Comparison of ENCODE assay signal across 33 cellular contexts in genomic region chr1:182721525-182721924, GRCh38. TPM values are rescaled to one million over a fixed set of nuclear protein-coding genes. Genes with fewer than 3 reads are reported as not detected.
"Had no signal": no experiment of that assay in that cellular context is flagged by ENCODE, and none has a peak within 500 bp of the region (broad histone marks: within the 10 kb centered on the region; RNA-seq: fewer than 3 reads in every experiment).

No MANE protein-coding gene starts in this region.

- H2AFZ ChIP-seq: parathyroid adenoma had no signal

- H3K27me3 ChIP-seq: ovary, right lobe of liver, sigmoid colon, stomach, thyroid gland, tibial nerve, upper lobe of left lung, vagina had no signal

- H3K9me3 ChIP-seq: ovary, psoas muscle, right lobe of liver, sigmoid colon, stomach, thoracic aorta, thyroid gland, tibial nerve, upper lobe of left lung, vagina had no signal

- H3K4me3 Mint-ChIP-seq: naive thymus-derived CD8-positive, alpha-beta T cell; natural killer cell treated with Interleukin-12 subunit alpha and Interleukin-12 subunit beta and Interleukin-15 and Interleukin-18, amount 100 ng/mL, for 72 hours; nephron progenitor cell; neural crest cell; stimulated activated effector memory CD8-positive, alpha-beta T cell treated with anti-CD3 and anti-CD28 coated beads, Interleukin-12 subunit alpha, Interleukin-12 subunit beta, amount 100 ng/mL, for 72 hours; stimulated activated naive B cell treated with anti-CD40 and anti-IgM and Interleukin-4, amounts not matched to agents 10 μg/mL and 1 μg/mL and 100 μg/mL, for 72 hours had no signal

- H3K79me2 ChIP-seq: parathyroid adenoma had no signal

- H3K4me1 Mint-ChIP-seq: neural crest cell had no signal

- H3K27ac ChIP-seq: ovary, parathyroid adenoma, psoas muscle, right lobe of liver, sigmoid colon, stomach, thoracic aorta, thyroid gland, tibial nerve, upper lobe of left lung, vagina had no signal

- H3K27ac Mint-ChIP-seq: naive thymus-derived CD8-positive, alpha-beta T cell; natural killer cell treated with Interleukin-12 subunit alpha and Interleukin-12 subunit beta and Interleukin-15 and Interleukin-18, amount 100 ng/mL, for 72 hours; nephron progenitor cell; progenitor cell of endocrine pancreas; stimulated activated effector memory CD8-positive, alpha-beta T cell treated with anti-CD3 and anti-CD28 coated beads, Interleukin-12 subunit alpha, Interleukin-12 subunit beta, amount 100 ng/mL, for 72 hours; stimulated activated naive B cell treated with anti-CD40 and anti-IgM and Interleukin-4, amounts not matched to agents 10 μg/mL and 1 μg/mL and 100 μg/mL, for 72 hours had no signal

- H3K36me3 Mint-ChIP-seq: naive thymus-derived CD8-positive, alpha-beta T cell; natural killer cell treated with Interleukin-12 subunit alpha and Interleukin-12 subunit beta and Interleukin-15 and Interleukin-18, amount 100 ng/mL, for 72 hours; stimulated activated effector memory CD8-positive, alpha-beta T cell treated with anti-CD3 and anti-CD28 coated beads, Interleukin-12 subunit alpha, Interleukin-12 subunit beta, amount 100 ng/mL, for 72 hours; stimulated activated naive B cell treated with anti-CD40 and anti-IgM and Interleukin-4, amounts not matched to agents 10 μg/mL and 1 μg/mL and 100 μg/mL, for 72 hours had no signal

- H3K9me3 Mint-ChIP-seq: naive thymus-derived CD8-positive, alpha-beta T cell; natural killer cell treated with Interleukin-12 subunit alpha and Interleukin-12 subunit beta and Interleukin-15 and Interleukin-18, amount 100 ng/mL, for 72 hours; nephron progenitor cell; neural crest cell; stimulated activated effector memory CD8-positive, alpha-beta T cell treated with anti-CD3 and anti-CD28 coated beads, Interleukin-12 subunit alpha, Interleukin-12 subunit beta, amount 100 ng/mL, for 72 hours had no signal

- H3K4me3 ChIP-seq: ovary, psoas muscle, right lobe of liver, sigmoid colon, stomach, thoracic aorta, thyroid gland, tibial nerve, upper lobe of left lung, vagina had no signal

- DNase-seq: naive thymus-derived CD8-positive, alpha-beta T cell; nephron progenitor cell; occipital lobe; ovary; posterior cingulate gyrus; psoas muscle; right cardiac atrium; right lobe of liver; sigmoid colon; small intestine; stimulated activated CD4-positive, alpha-beta T cell treated with anti-CD3 and anti-CD28 coated beads, Interleukin-15, amount 100 ng/mL, for 24 hours; stimulated activated CD4-positive, alpha-beta T cell treated with anti-CD3 and anti-CD28 coated beads, Interleukin-2, amount 100 ng/mL, for 24 hours; stimulated activated CD4-positive, alpha-beta T cell treated with anti-CD3 and anti-CD28 coated beads, Interleukin-2, amount 100 ng/mL, for 48 hours; stimulated activated CD4-positive, alpha-beta T cell treated with anti-CD3 and anti-CD28 coated beads, Interleukin-4, amount 100 ng/mL, for 24 hours; stimulated activated naive B cell treated with anti-CD40 and anti-IgM and Interleukin-4, amounts not matched to agents 10 μg/mL and 1 μg/mL and 100 μg/mL, for 72 hours; stimulated activated naive CD4-positive, alpha-beta T cell treated with Interleukin-2 at 50 U/mL for 16 hours; stomach; thyroid gland; trophoblast cell; upper lobe of left lung had no signal

- H3K27me3 Mint-ChIP-seq: progenitor cell of endocrine pancreas had no signal

- H3K4me1 ChIP-seq: parathyroid adenoma, psoas muscle, right lobe of liver, sigmoid colon, stomach, thyroid gland, tibial nerve, upper lobe of left lung, vagina had no signal

- H3K36me3 ChIP-seq: ovary, right lobe of liver, sigmoid colon, stomach, thoracic aorta, thyroid gland, tibial nerve, upper lobe of left lung, vagina had no signal

- ATAC-seq: naive thymus-derived CD8-positive, alpha-beta T cell; natural killer cell treated with Interleukin-12 subunit alpha and Interleukin-12 subunit beta and Interleukin-15 and Interleukin-18, amount 100 ng/mL, for 72 hours; psoas muscle; right cardiac atrium; right lobe of liver; stimulated activated effector memory CD8-positive, alpha-beta T cell treated with anti-CD3 and anti-CD28 coated beads, Interleukin-12 subunit alpha, Interleukin-12 subunit beta, amount 100 ng/mL, for 72 hours; stimulated activated naive B cell treated with anti-CD40 and anti-IgM and Interleukin-4, amounts not matched to agents 10 μg/mL and 1 μg/mL and 100 μg/mL, for 72 hours had no signal

RNA-seq across cellular contexts. Expression of gene RGS8, which starts 37.1 kb away (rescaled TPM):
- total RNA-seq: naive thymus-derived CD8-positive, alpha-beta T cell; natural killer cell treated with Interleukin-12 subunit alpha and Interleukin-12 subunit beta and Interleukin-15 and Interleukin-18, amount 100 ng/mL, for 72 hours; osteoblast; psoas muscle; renal cortical epithelial cell; right lobe of liver; skeletal muscle tissue; stomach; subcutaneous adipose tissue; thoracic aorta; tibial nerve; ureter; vagina had no signal
- polyA plus RNA-seq: naive thymus-derived CD8-positive, alpha-beta T cell; stomach had no signal
